In the genomic region with DNA sequence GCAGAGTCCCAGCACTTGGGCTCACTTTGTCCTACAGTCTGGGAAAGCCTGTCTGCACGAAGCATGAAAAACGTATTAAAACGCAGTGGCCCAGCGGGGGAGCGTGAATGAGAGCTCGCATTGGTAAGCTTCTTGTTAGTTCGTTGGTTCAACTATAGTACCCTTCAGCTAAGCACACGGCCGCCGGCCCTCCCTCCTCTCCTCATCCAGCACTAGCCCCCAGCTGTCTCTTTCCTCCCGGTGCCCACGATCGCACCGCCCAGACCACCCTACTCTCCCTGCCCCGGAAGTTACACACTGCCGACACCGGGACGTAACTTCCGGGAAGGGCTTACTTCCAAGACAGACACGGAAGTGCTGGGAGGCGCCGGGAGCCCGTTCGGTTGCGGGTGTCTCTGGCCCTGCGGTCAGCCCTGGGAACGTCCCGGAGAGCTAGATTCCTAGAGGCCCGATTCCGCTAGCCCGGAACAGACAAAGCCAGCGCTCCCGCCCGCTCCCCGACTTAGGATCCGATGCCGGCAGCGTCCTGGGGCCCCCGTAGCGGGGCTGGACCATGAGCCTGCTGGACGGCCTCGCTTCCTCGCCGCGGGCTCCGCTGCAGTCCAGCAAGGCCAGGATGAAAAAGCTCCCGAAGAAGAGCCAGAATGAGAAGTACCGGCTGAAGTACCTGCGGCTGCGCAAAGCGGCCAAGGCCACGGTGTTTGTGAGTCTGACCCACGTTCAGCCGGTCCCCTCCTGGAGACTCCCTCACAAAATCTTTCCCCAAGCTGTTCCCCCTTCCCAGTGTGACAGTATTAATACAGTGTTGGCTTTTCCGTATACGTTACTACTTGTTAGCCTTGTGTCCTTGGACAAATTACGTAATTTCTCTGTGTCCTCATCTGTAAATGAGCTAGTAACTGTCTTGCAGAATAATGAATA, we compare ENCODE assay signal across 8 cellular contexts. TPM values are rescaled to one million over a fixed set of nuclear protein-coding genes. Genes with fewer than 3 reads are reported as not detected.
DNase-seq lines count a peak whose midpoint lies in the region; ATAC-seq and TF ChIP-seq lines count a peak whose summit lies in the region.

A gene with protein sequence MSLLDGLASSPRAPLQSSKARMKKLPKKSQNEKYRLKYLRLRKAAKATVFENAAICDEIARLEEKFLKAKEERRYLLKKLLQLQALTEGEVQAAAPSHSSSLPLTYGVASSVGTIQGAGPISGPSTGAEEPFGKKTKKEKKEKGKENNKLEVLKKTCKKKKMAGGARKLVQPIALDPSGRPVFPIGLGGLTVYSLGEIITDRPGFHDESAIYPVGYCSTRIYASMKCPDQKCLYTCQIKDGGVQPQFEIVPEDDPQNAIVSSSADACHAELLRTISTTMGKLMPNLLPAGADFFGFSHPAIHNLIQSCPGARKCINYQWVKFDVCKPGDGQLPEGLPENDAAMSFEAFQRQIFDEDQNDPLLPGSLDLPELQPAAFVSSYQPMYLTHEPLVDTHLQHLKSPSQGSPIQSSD (plus strand): TSS at position 334 of the 921 bp plus-strand sequence. CDS start 220 bp downstream, at position 554.

- H3K18ac ChIP-seq in mesendoderm (ENCODE audit: low read length), result no peak within 1 kb of the TSS

- H4K5ac ChIP-seq in mesendoderm (ENCODE audit: low read length), result no peak within 1 kb of the TSS

- H2BK5ac ChIP-seq in mesendoderm (ENCODE audit: low read length), result no peak within 1 kb of the TSS

- H3K36me3 Mint-ChIP-seq in endodermal cell (ENCODE audit: low read depth), result peaks cover 25% of the 10 kb centered on the region

- peaks cover 7% of the 10 kb centered on the region for H3K79me1 ChIP-seq in mesendoderm (ENCODE audit: low read length)

- H3K27me3 ChIP-seq in HUES48 (ENCODE audit: control insufficient read depth, insufficient read depth, low read length), result peaks cover 9% of the 10 kb centered on the region; the same call in 1 of the 2 replicates
- no peaks in the 10 kb centered on the region for H3K27me3 ChIP-seq in NT2/D1 (ENCODE audit: insufficient read depth, insufficient read length)
- H3K27me3 ChIP-seq in endodermal cell (ENCODE audit: control insufficient read depth, insufficient read depth, low read length, poor library complexity, severe bottlenecking), result peaks cover 20% of the 10 kb centered on the region
- peaks cover 3% of the 10 kb centered on the region for H3K27me3 ChIP-seq in mesendoderm (ENCODE audit: insufficient read depth, low read length, poor library complexity)

- H2AK5ac ChIP-seq in mesendoderm (ENCODE audit: low read length), result no peak within 1 kb of the TSS

- peaks cover 13% of the 10 kb centered on the region for H3K27me3 Mint-ChIP-seq in endodermal cell (ENCODE audit: insufficient read depth)

- no peak within 1 kb of the TSS for H2BK15ac ChIP-seq in mesendoderm (replicated peaks; ENCODE audit: low read depth)

- no peak for TF ChIP-seq CTCF in endodermal cell (conservative IDR thresholded peaks at IDR 0.05)

- H3K4me3 ChIP-seq in HUES48 (ENCODE audit: low read depth, low read length), result peak within 1 kb of the TSS; percentile 97
- H3K4me3 ChIP-seq in NT2/D1 (ENCODE audit: insufficient read length, low read depth), result peak within 1 kb of the TSS; percentile 90
- H3K4me3 ChIP-seq in endodermal cell (ENCODE audit: low read length), result peak within 1 kb of the TSS; percentile 87
- H3K4me3 ChIP-seq in mesendoderm (ENCODE audit: low read length), result peak within 1 kb of the TSS; percentile 89

- H3K36me3 ChIP-seq in HUES48 (ENCODE audit: control insufficient read depth, insufficient read depth, low read length) (peaks cover 30% of the 10 kb centered on the region), NT2/D1 (ENCODE audit: insufficient read depth, insufficient read length, low read length) (peaks cover 36% of the 10 kb centered on the region), endodermal cell (ENCODE audit: control insufficient read depth, insufficient read depth, low read length) (peaks cover 34% of the 10 kb centered on the region), mesendoderm (ENCODE audit: control insufficient read depth, insufficient read depth, low read length) (peaks cover 1% of the 10 kb centered on the region)

- no peak within 1 kb of the TSS for H2BK120ac ChIP-seq in mesendoderm (ENCODE audit: low read depth, low read length)

- peaks cover 18% of the 10 kb centered on the region for H3K4me1 Mint-ChIP-seq in endodermal cell

- no peaks in the 10 kb centered on the region for H3K9me3 Mint-ChIP-seq in endodermal cell

- H3K56ac ChIP-seq in mesendoderm (ENCODE audit: low read length), result peak within 1 kb of the TSS; percentile 88

- H4K8ac ChIP-seq in mesendoderm (ENCODE audit: low read depth, low read length), result no peak within 1 kb of the TSS

- H3K9ac ChIP-seq in HUES48 (ENCODE audit: low read depth, low read length) (peak within 1 kb of the TSS; percentile 68), NT2/D1 (ENCODE audit: insufficient read length, low read depth) (peak within 1 kb of the TSS; percentile 88), endodermal cell (ENCODE audit: extremely low read depth, low read length, poor library complexity, severe bottlenecking) (peak within 1 kb of the TSS; percentile 84), mesendoderm (ENCODE audit: low read length) (peak within 1 kb of the TSS; percentile 86)

- H3K4me2 ChIP-seq in mesendoderm (ENCODE audit: low read length), result peak within 1 kb of the TSS; percentile 94

- peak; percentile 99 for ATAC-seq in GM21381 (IDR thresholded peaks at IDR 0.05; ENCODE audit: unreplicated experiment)

- H3K27ac ChIP-seq in HUES48 (ENCODE audit: low read depth, low read length) (peak within 1 kb of the TSS; percentile 91), endodermal cell (ENCODE audit: low read depth, low read length) (peak within 1 kb of the TSS; percentile 84), mesendoderm (ENCODE audit: low read depth, low read length) (peak within 1 kb of the TSS; percentile 21)

- H3K4ac ChIP-seq in mesendoderm (ENCODE audit: low read depth, low read length), result no peak within 1 kb of the TSS

- DNase-seq in COR-L47 (lab: John Stamatoyannopoulos, UW) (peak; percentile 81), NT2/D1 (ENCODE audit: low read depth, low spot score) (peak; percentile 84), endodermal cell (peak; percentile 95), mesendoderm (peak; percentile 96)
- peak; percentile 63 for DNase-seq in activated CD8-positive, alpha-beta memory T cell treated with anti-CD3 and anti-CD28 coated beads, Interleukin-2, amount 50 U/mL, for 1 hour (ENCODE audit: extremely low read depth)
- peak; percentile 59 for DNase-seq in stimulated activated CD8-positive, alpha-beta memory T cell treated with anti-CD3 and anti-CD28 coated beads, Interleukin-15, amount 100 ng/mL, for 1 hour (ENCODE audit: low read depth)

- H3K9me3 ChIP-seq in HUES48 (ENCODE audit: control insufficient read depth, insufficient read depth, low read length), result no peaks in the 10 kb centered on the region
- no peaks in the 10 kb centered on the region for H3K9me3 ChIP-seq in NT2/D1 (ENCODE audit: insufficient read depth, low read length)
- no peaks in the 10 kb centered on the region for H3K9me3 ChIP-seq in endodermal cell (ENCODE audit: control insufficient read depth, low read length)

- H3K4me1 ChIP-seq in HUES48 (ENCODE audit: control insufficient read depth, insufficient read depth, low read length) (peaks cover 6% of the 10 kb centered on the region; the same call in 1 of the 2 replicates), NT2/D1 (ENCODE audit: insufficient read depth, insufficient read length) (no peaks in the 10 kb centered on the region), endodermal cell (ENCODE audit: control insufficient read depth, insufficient read depth, low read length) (peaks cover 13% of the 10 kb centered on the region), mesendoderm (ENCODE audit: control insufficient read depth, low read depth, low read length) (peaks cover 2% of the 10 kb centered on the region)

- peak within 1 kb of the TSS; percentile 95 for H3K4me3 Mint-ChIP-seq in endodermal cell

- H3K79me2 ChIP-seq in mesendoderm (ENCODE audit: control insufficient read depth, insufficient read depth, low read length), result peaks cover 9% of the 10 kb centered on the region

- H3K27ac Mint-ChIP-seq in endodermal cell, result peak within 1 kb of the TSS; percentile 90

- 1% methylated on average over 15 to 57 of the region's 57 CpGs for WGBS in endodermal cell (ENCODE audit: insufficient coverage in 1 of 2, insufficient read length in 1 of 2), 2 experiments
- no CpG with 5 or more reads among the region's 57 CpGs for WGBS in mesendoderm (ENCODE audit: extremely low coverage, insufficient coverage, low lambda C conversion rate)

- no peak within 1 kb of the TSS for H3K23ac ChIP-seq in mesendoderm (ENCODE audit: low read length)

RNA-seq across cellular contexts. Expression of the gene that starts here (rescaled TPM):
- total RNA-seq in endodermal cell, result 10 to 100 TPM; 30.9 to 31.3 TPM
- 30.5 TPM for polyA plus RNA-seq in endodermal cell (2013, experiment 1 of 2)
- polyA plus RNA-seq in endodermal cell (2013, experiment 2 of 2), result 26.8 TPM
- polyA plus RNA-seq in mesendoderm (2013, experiment 1 of 2), result 26.8 TPM
- 26.2 TPM for polyA plus RNA-seq in mesendoderm (2013, experiment 2 of 2)

Comparison
In these comparisons a context has a peak if more than half of its experiments do, and no peak if none do; other contexts are left out.
1. Peak in every context shown above with its lines: DNase-seq, ATAC-seq, H3K4me3 ChIP-seq and H3K27ac ChIP-seq.
2. H3K27ac ChIP-seq: peak in every context shown above with its lines; median percentile 91 in HUES48; 84 in endodermal cell; 21 in mesendoderm.